Comparison of ENCODE assay signal across 21 cellular contexts in genomic region chr4:32987111-32987510, GRCh38.
"Had no signal": no experiment of that assay in that cellular context is flagged by ENCODE, and none has a peak within 500 bp of the region (broad histone marks: within the 10 kb centered on the region; RNA-seq: fewer than 3 reads in every experiment).

No MANE protein-coding gene starts in this region.

- H3K4me3 ChIP-seq: hepatocyte, left lung, lower lobe of right lung, ovary, skin epidermis, spleen, suprapubic skin, thoracic aorta, tibial artery, upper lobe of right lung had no signal

- DNase-seq: islet precursor cell; left cardiac atrium; left lung; lower lobe of right lung; mammary epithelial cell; mesendoderm; naive thymus-derived CD4-positive, alpha-beta T cell; ovary; right cardiac atrium; spleen; stimulated activated CD4-positive, alpha-beta T cell treated with anti-CD3 and anti-CD28 coated beads, Interleukin-4, amount 100 ng/mL, for 24 hours; stimulated activated naive CD4-positive, alpha-beta T cell; tibial artery; upper lobe of right lung had no signal

- ATAC-seq: left cardiac atrium; left lung; lower lobe of right lung; naive thymus-derived CD4-positive, alpha-beta T cell; natural killer cell treated with Interleukin-12 subunit alpha and Interleukin-12 subunit beta and Interleukin-15 and Interleukin-18, amount 100 ng/mL, for 72 hours; right cardiac atrium; sciatic nerve; stimulated activated effector memory CD8-positive, alpha-beta T cell treated with anti-CD3 and anti-CD28 coated beads, Interleukin-12 subunit alpha, Interleukin-12 subunit beta, amount 100 ng/mL, for 72 hours; upper lobe of right lung had no signal
